Comparison of ENCODE assay signal across 21 cellular contexts in the genomic region with DNA sequence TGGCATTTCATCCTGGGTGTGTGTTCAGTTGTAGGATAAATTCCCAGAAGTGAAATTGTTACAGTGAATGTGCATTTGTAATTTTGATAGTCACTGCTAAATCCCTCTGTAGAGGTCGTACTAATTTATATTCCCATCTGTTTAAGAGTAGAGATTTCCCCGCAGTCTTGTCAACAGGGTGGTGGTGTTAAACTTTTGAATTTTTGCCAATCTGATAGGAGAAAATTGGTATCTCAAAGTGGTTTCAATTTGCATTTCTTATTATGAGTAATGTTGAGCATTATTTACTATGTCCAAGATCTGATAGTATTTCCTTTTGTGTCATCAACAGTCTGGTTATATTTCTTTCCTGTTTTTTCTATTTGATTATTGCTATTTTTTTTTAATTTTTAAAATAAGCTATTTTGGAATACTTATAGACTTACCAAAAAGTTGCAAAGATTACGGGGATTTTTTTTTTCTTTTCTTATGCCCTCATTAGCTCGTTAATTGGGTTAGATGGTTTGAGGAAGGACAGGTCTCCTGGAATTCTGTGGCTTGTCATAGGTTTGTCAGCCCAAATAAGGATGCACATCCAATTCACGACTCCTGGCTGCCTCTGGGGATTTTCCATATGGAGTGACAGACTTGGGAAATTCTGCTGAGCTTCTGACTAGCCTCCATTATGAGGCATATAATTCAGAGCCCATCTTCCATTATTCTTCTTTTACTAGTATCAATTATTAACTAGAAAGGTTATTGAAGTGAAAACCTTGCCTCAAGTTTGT.
DNase-seq lines count a peak whose midpoint lies in the region; ATAC-seq, FAIRE-seq and TF ChIP-seq lines count a peak whose summit lies in the region.
"Had no signal": no experiment of that assay in that cellular context is flagged by ENCODE, and none has a peak within 500 bp of the region (broad histone marks: within the 10 kb centered on the region; RNA-seq: fewer than 3 reads in every experiment).

No MANE protein-coding gene starts in this region.

- H3K36me3 ChIP-seq in A673 (ENCODE audit: insufficient read depth, low read length, poor library complexity, severe bottlenecking) (no peaks in the 10 kb centered on the region), HEK293 (ENCODE audit: control insufficient read depth in 2 of 2, insufficient read depth in 1 of 2, low read length in 2 of 2) (no peaks in the 10 kb centered on the region), GM12878 (ENCODE audit: control insufficient read depth in 2 of 2, insufficient read depth in 2 of 2, low read length in 1 of 2) (no peaks in the 10 kb centered on the region), HepG2 (replicated peaks in 1 of 2; ENCODE audit: control insufficient read depth in 1 of 2, insufficient read depth in 2 of 2, low read length in 2 of 2) (no peaks in the 10 kb centered on the region)

- no peaks in the 10 kb centered on the region for H3K9me3 ChIP-seq in A673 (ENCODE audit: low read depth, low read length, poor library complexity, severe bottlenecking)
- no peaks in the 10 kb centered on the region for H3K9me3 ChIP-seq in HEK293 (ENCODE audit: control insufficient read depth, insufficient read depth, low read depth, low read length)
- H3K9me3 ChIP-seq in GM12878 (replicated peaks; ENCODE audit: control insufficient read depth, insufficient read depth, low read length), result no peaks in the 10 kb centered on the region
- no peaks in the 10 kb centered on the region for H3K9me3 ChIP-seq in HepG2 (ENCODE audit: low read length)

- peak; percentile 41 for DNase-seq in A673 (ENCODE audit: low spot score)
- DNase-seq in NCI-H524 treated with DMSO at 0.1 percent for 48 hours (lab: John Stamatoyannopoulos, UW), result peak; percentile 17
- no peak for DNase-seq in GM12878 (ENCODE audit: low read depth, low spot score)
- DNase-seq in HepG2 (ENCODE audit: low spot score), result no peak
- no peak for DNase-seq in NCI-H69 (lab: John Stamatoyannopoulos, UW)
- no peak for DNase-seq in H54 (ENCODE audit: insufficient read length, low spot score)
- DNase-seq: C1 segment of cervical spinal cord; CD8-positive, alpha-beta T cell; GDM1; HCEC 1CT; Karpas-422; MV-4-11; NCI-H187; PC-3; RPMI8226; SHP77; T1000 had no signal

- CTCF ChIA-PET in A673 (lab: Charles Lee), result no interaction called here
- CTCF ChIA-PET in HEK293 (lab: Yijun Ruan, JAX), result interaction anchor here (0.6 to 1.4 kb wide), 2 partner anchors 15 to 45 kb away, joined by 3 to 4 read pairs; no protein-coding TSS in a partner anchor
- CTCF ChIA-PET in GM12878 (lab: Yijun Ruan, JAX), result interaction anchor here (0.9 to 1.4 kb wide), 5 partner anchors 10 to 46 kb away, joined by 3 to 8 read pairs (median 3); no protein-coding TSS in a partner anchor
- CTCF ChIA-PET in HepG2 (lab: Yijun Ruan, JAX; ENCODE audit: low intra/inter-chr PET ratio, low total read pairs), result no interaction called here

- TF ChIP-seq EP300 in GM12878 (IDR thresholded peaks at IDR 0.05; ENCODE audit: borderline replicate concordance in 1 of 2, control insufficient read depth in 1 of 2, low read depth in 2 of 2, low read length in 2 of 2), result peak; percentile 29 to 34; a peak in 1 of 4 replicates
- TF ChIP-seq EP300 in HepG2 (IDR thresholded peaks at IDR 0.05; ENCODE audit: low read depth in 2 of 2, low read length in 2 of 2), result no peak
- TF ChIP-seq EP300 in HepG2 (CRISPR knock-in tag; IDR thresholded peaks at IDR 0.05; ENCODE audit: borderline replicate concordance), result no peak

- H3K4me2 ChIP-seq in GM12878 (ENCODE audit: control insufficient read depth, insufficient read depth) (no peak overlapping the region), HepG2 (ENCODE audit: low read depth, low read length) (no peak overlapping the region)
- H3K4me2 ChIP-seq: GM23338 had no signal

- intact Hi-C loops in A673 (cut with micrococcal nuclease; ENCODE audit: unreplicated experiment), result no loop called here
- intact Hi-C loops in GM12878 (cut with micrococcal nuclease; ENCODE audit: unreplicated experiment), result loop anchor here (5.0 kb wide), 1 partner anchor 127 kb away; no protein-coding TSS in a partner anchor
- intact Hi-C loops in HepG2 (cut with micrococcal nuclease; ENCODE audit: unreplicated experiment), result no loop called here

- H3K4me3 ChIP-seq in A673 (ENCODE audit: low read depth, low read length, poor library complexity, severe bottlenecking) (no peak overlapping the region), HEK293 (ENCODE audit: low read depth, low read length) (no peak overlapping the region), GM12878 (no peak overlapping the region), HepG2 (replicated peaks in 1 of 3; ENCODE audit: insufficient read depth in 1 of 3, low read depth in 2 of 3, low read length in 3 of 3) (no peak overlapping the region)
- H3K4me3 ChIP-seq: GM23338 had no signal

- SMC1A ChIA-PET in GM12878 (lab: Charles Lee; ENCODE audit: uncharacterized antibody, unreplicated experiment), result interaction anchor here (1.0 to 7.0 kb wide), 9 partner anchors 14 to 99 kb away, joined by 3 to 62 read pairs (median 4); no protein-coding TSS in a partner anchor

- no peaks in the 10 kb centered on the region for H3K27me3 ChIP-seq in A673 (replicated peaks; ENCODE audit: insufficient read depth, low read depth, low read length, poor library complexity)
- H3K27me3 ChIP-seq in GM12878 (replicated peaks in 1 of 2; ENCODE audit: control insufficient read depth in 2 of 2, insufficient read depth in 2 of 2, low read length in 1 of 2), result no peaks in the 10 kb centered on the region
- no peaks in the 10 kb centered on the region for H3K27me3 ChIP-seq in HepG2 (ENCODE audit: control insufficient read depth in 1 of 2, insufficient read depth in 2 of 2, low read length in 2 of 2)

- no peaks in the 10 kb centered on the region for H4K20me1 ChIP-seq in GM12878 (ENCODE audit: control insufficient read depth, insufficient read depth)
- H4K20me1 ChIP-seq in HepG2 (ENCODE audit: insufficient read depth, low read length), result no peaks in the 10 kb centered on the region

- in situ Hi-C loops in GM12878 (cut with MboI) (no loop called here), HepG2 (cut with HindIII; ENCODE audit: extremely low pct_ligation_motif_present, low pct_unique_long_range_greater_than_20kb) (no loop called here)

- H3K27ac ChIP-seq in A673 (ENCODE audit: low read depth, low read length, poor library complexity, severe bottlenecking) (no peak overlapping the region), HEK293 (ENCODE audit: extremely low read depth, low read depth, low read length) (no peak overlapping the region), GM12878 (ENCODE audit: control insufficient read depth, insufficient read depth) (no peak overlapping the region), HepG2 (ENCODE audit: extremely low read length, insufficient read depth, low read length) (no peak overlapping the region)
- H3K27ac ChIP-seq: 22Rv1 had no signal

- no TSS peak for BruUV-seq in A673 (replicated peaks; lab: Mats Ljungman, UMichigan)
- BruUV-seq in GM12878 (replicated peaks; lab: Mats Ljungman, UMichigan), result no TSS peak
- BruUV-seq in HepG2 (replicated peaks; lab: Mats Ljungman, UMichigan), result no TSS peak

- POLR2A ChIA-PET in A673 (lab: Charles Lee; ENCODE audit: low non-redundant PET) (no interaction called here), HEK293 (lab: Yijun Ruan, JAX) (no interaction called here), GM12878 (lab: Charles Lee) (interaction anchor here (1.7 kb wide), 1 partner anchor 39 kb away, joined by 3 read pairs; no protein-coding TSS in a partner anchor), HepG2 (lab: Yijun Ruan, JAX) (no interaction called here)

- TF ChIP-seq RAD21 in GM12878 (IDR thresholded peaks at IDR 0.05; ENCODE audit: insufficient read depth, low read depth, low read length) (no peak), HepG2 (CRISPR knock-in tag; IDR thresholded peaks at IDR 0.05) (no peak)

- TF ChIP-seq POLR2A in GM12878 (IDR thresholded peaks at IDR 0.05; ENCODE audit: low read depth, low read length) (no peak), HepG2 (IDR thresholded peaks at IDR 0.05; ENCODE audit: insufficient read depth in 1 of 2, low read depth in 2 of 2, low read length in 2 of 2) (no peak), H54 (IDR thresholded peaks at IDR 0.05; ENCODE audit: low read depth, low read length) (no peak)

- ATAC-seq in GM12878, result 0 out of 3 replicates have a peak, but pooled peaks have one; percentile 5
- no peak for ATAC-seq in HepG2
- no peak for ATAC-seq in GM19452 (IDR thresholded peaks at IDR 0.05; ENCODE audit: unreplicated experiment)
- ATAC-seq: CD8-positive, alpha-beta T cell; GM23338; PC-3 had no signal

- no peak overlapping the region for H3K9ac ChIP-seq in GM12878 (ENCODE audit: control insufficient read depth, insufficient read depth, low read length)
- no peak overlapping the region for H3K9ac ChIP-seq in HepG2 (ENCODE audit: insufficient read depth, low read depth, low read length)

- H2AFZ ChIP-seq in GM12878 (ENCODE audit: control insufficient read depth, low read depth, low read length) (no peak overlapping the region), HepG2 (ENCODE audit: low read length) (no peak overlapping the region)
- H2AFZ ChIP-seq: GM23338 had no signal

- FAIRE-seq in GM12878 (lab: Jason Lieb, UNC) (no peak), HepG2 (lab: Jason Lieb, UNC) (no peak), H54 (lab: Jason Lieb, UNC) (no peak)

- H3K79me2 ChIP-seq in GM12878 (ENCODE audit: control insufficient read depth, insufficient read depth, low read length) (no peaks in the 10 kb centered on the region; the same call in none of the 2 replicates), HepG2 (ENCODE audit: insufficient read depth, low read length) (no peaks in the 10 kb centered on the region)

- TF ChIP-seq CTCF in A673 (conservative IDR thresholded peaks at IDR 0.05; ENCODE audit: low read depth, low read length), result no peak
- TF ChIP-seq CTCF in HEK293 (tag by site-specific recombination; IDR thresholded peaks at IDR 0.05), result no peak
- no peak for TF ChIP-seq CTCF in GM12878 (IDR thresholded peaks at IDR 0.05 in 2 of 3, conservative IDR thresholded peaks at IDR 0.05 in 1 of 3; ENCODE audit: control insufficient read depth in 2 of 3, extremely low read depth in 1 of 3, insufficient read depth in 1 of 3, low read depth in 3 of 3, low read length in 3 of 3)
- TF ChIP-seq CTCF in HepG2 (CRISPR knock-in tag; IDR thresholded peaks at IDR 0.05), result no peak

- RAD21 ChIA-PET in GM12878 (lab: Charles Lee; ENCODE audit: unreplicated experiment), result interaction anchor here (0.7 to 1.5 kb wide), 7 partner anchors 9 to 127 kb away, joined by 3 to 6 read pairs (median 3); no protein-coding TSS in a partner anchor

- 32% methylated on average over 5 of the region's 5 CpGs for WGBS in GM12878 (ENCODE audit: insufficient coverage, insufficient replicate concordance, low lambda C conversion rate, missing lambda C conversion rate)
- WGBS in HepG2 (ENCODE audit: low lambda C conversion rate), result 11% methylated on average over 5 of the region's 5 CpGs

- H3K4me1 ChIP-seq in A673 (ENCODE audit: insufficient read depth, low read length, poor library complexity, severe bottlenecking) (peaks cover 10% of the 10 kb centered on the region), HEK293 (ENCODE audit: control insufficient read depth, insufficient read depth, low read length) (peaks cover 32% of the 10 kb centered on the region), GM12878 (ENCODE audit: control insufficient read depth, insufficient read depth, low read length) (peaks cover 43% of the 10 kb centered on the region), HepG2 (ENCODE audit: insufficient read depth, low read length) (no peaks in the 10 kb centered on the region)

TF ChIP-seq in HepG2, 621 proteins besides CTCF, POLR2A, EP300 and RAD21 (continues in another document):
- no peak for TF ChIP-seq IRF2 (CRISPR knock-in tag; IDR thresholded peaks at IDR 0.05)

Comparison
In these comparisons a context has a peak if more than half of its experiments do, and no peak if none do; other contexts are left out.
1. DNase-seq: peak in A673 (single experiment) and NCI-H524 treated with DMSO at 0.1 percent for 48 hours (single experiment); none in GM12878 (single experiment), HepG2 (single experiment), NCI-H69 (single experiment) and H54 (single experiment).
2. CTCF ChIA-PET loops: an anchor here in HEK293 (0.6 to 1.4 kb wide) and GM12878 (0.9 to 1.4 kb wide); none called in A673 and HepG2.